20 cellular contexts compared by ENCODE assay signal in genomic region chr5:13215806-13216205, GRCh38.
DNase-seq lines count a peak whose midpoint lies in the region; TF ChIP-seq lines count a peak whose summit lies in the region.
"Had no signal": no experiment of that assay in that cellular context is flagged by ENCODE, and none has a peak within 500 bp of the region (broad histone marks: within the 10 kb centered on the region; RNA-seq: fewer than 3 reads in every experiment).

No MANE protein-coding gene starts in this region.

- H3K27me3 Mint-ChIP-seq in endodermal cell (ENCODE audit: insufficient read depth) = peaks cover 68% of the 10 kb centered on the region
- H3K27me3 Mint-ChIP-seq: B cell; CD4-positive, alpha-beta T cell had no signal

- H3K79me1 ChIP-seq in mesendoderm (ENCODE audit: low read length) = no peaks in the 10 kb centered on the region

- no peak overlapping the region for H3K4me2 ChIP-seq in mesendoderm (ENCODE audit: low read length)
- H3K4me2 ChIP-seq: A549; BLaER1 treated with 17β-estradiol and CSF1 and Interleukin-3, amounts not matched to agents 10 nM and 100 nM had no signal

- CTCF ChIA-PET in HEK293 (lab: Yijun Ruan, JAX) (no interaction called here), HEK293T (lab: Yijun Ruan, JAX) (no interaction called here)

- H3K9me3 ChIP-seq in HEK293 (ENCODE audit: control insufficient read depth, insufficient read depth, low read depth, low read length) (no peaks in the 10 kb centered on the region), endodermal cell (ENCODE audit: control insufficient read depth, low read length) (no peaks in the 10 kb centered on the region), colonic mucosa (no peaks in the 10 kb centered on the region)
- H3K9me3 ChIP-seq: A549; BLaER1 treated with 17β-estradiol and CSF1 and Interleukin-3, amounts not matched to agents 10 nM and 100 nM; Caco-2 had no signal

- TF ChIP-seq CTCF in HEK293 (tag by site-specific recombination; IDR thresholded peaks at IDR 0.05) (no peak), endodermal cell (conservative IDR thresholded peaks at IDR 0.05) (no peak), colonic mucosa (IDR thresholded peaks at IDR 0.05) (no peak)

- H4K8ac ChIP-seq in mesendoderm (ENCODE audit: low read depth, low read length) = no peak overlapping the region

- POLR2A ChIA-PET in HEK293 (lab: Yijun Ruan, JAX) = no interaction called here
- POLR2A ChIA-PET in HEK293T (lab: Yijun Ruan, JAX) = no interaction called here

- H3K18ac ChIP-seq in mesendoderm (ENCODE audit: low read length) = no peak overlapping the region

- H3K9ac ChIP-seq in endodermal cell (ENCODE audit: extremely low read depth, low read length, poor library complexity, severe bottlenecking) = no peak overlapping the region
- no peak overlapping the region for H3K9ac ChIP-seq in mesendoderm (ENCODE audit: low read length)
- no peak overlapping the region for H3K9ac ChIP-seq in colonic mucosa (ENCODE audit: low read depth in 2 of 2, low read length in 2 of 2)
- H3K9ac ChIP-seq: BLaER1 treated with 17β-estradiol and CSF1 and Interleukin-3, amounts not matched to agents 10 nM and 100 nM had no signal

- intact Hi-C loops in colonic mucosa (cut with DNase I) = no loop called here

- H3K4me3 Mint-ChIP-seq in endodermal cell = no peak overlapping the region
- H3K4me3 Mint-ChIP-seq: B cell; CD4-positive, alpha-beta T cell; CD8-positive, alpha-beta T cell had no signal

- no peak overlapping the region for H2AK5ac ChIP-seq in mesendoderm (ENCODE audit: low read length)

- no peak overlapping the region for H4K5ac ChIP-seq in mesendoderm (ENCODE audit: low read length)

- H3K4me3 ChIP-seq in HEK293 (ENCODE audit: low read depth, low read length) (no peak overlapping the region), endodermal cell (ENCODE audit: low read length) (peak overlapping the region; percentile 6), mesendoderm (ENCODE audit: low read length) (no peak overlapping the region), colonic mucosa (no peak overlapping the region)
- H3K4me3 ChIP-seq: A549; BLaER1 treated with 17β-estradiol and CSF1 and Interleukin-3, amounts not matched to agents 10 nM and 100 nM had no signal

- H2BK5ac ChIP-seq in mesendoderm (ENCODE audit: low read length) = no peak overlapping the region

- no peak for TF ChIP-seq RAD21 in Ishikawa (IDR thresholded peaks at IDR 0.05; ENCODE audit: low read depth)

- no peaks in the 10 kb centered on the region for H3K9me3 Mint-ChIP-seq in endodermal cell

- peaks cover 15% of the 10 kb centered on the region for H3K4me1 Mint-ChIP-seq in endodermal cell
- H3K4me1 Mint-ChIP-seq: B cell had no signal

- H3K27me3 ChIP-seq in endodermal cell (ENCODE audit: control insufficient read depth, insufficient read depth, low read length, poor library complexity, severe bottlenecking) (peaks cover 33% of the 10 kb centered on the region), mesendoderm (ENCODE audit: insufficient read depth, low read length, poor library complexity) (no peaks in the 10 kb centered on the region), colonic mucosa (no peaks in the 10 kb centered on the region)
- H3K27me3 ChIP-seq: BLaER1 treated with 17β-estradiol and CSF1 and Interleukin-3, amounts not matched to agents 10 nM and 100 nM had no signal

- H3K27ac Mint-ChIP-seq in endodermal cell = no peak overlapping the region
- H3K27ac Mint-ChIP-seq: B cell; CD4-positive, alpha-beta T cell; CD8-positive, alpha-beta T cell had no signal

- H3K36me3 Mint-ChIP-seq in endodermal cell (ENCODE audit: low read depth) = no peaks in the 10 kb centered on the region
- H3K36me3 Mint-ChIP-seq: CD8-positive, alpha-beta T cell had no signal

- no peak for DNase-seq in endodermal cell
- no peak for DNase-seq in mesendoderm
- no peak for DNase-seq in HEK293T (ENCODE audit: extremely low spot score)
- no peak for DNase-seq in colonic mucosa
- no peak for DNase-seq in SW480 (ENCODE audit: low spot score)
- no peak for DNase-seq in cerebellum (ENCODE audit: low spot score)
- DNase-seq: AML-193; Caco-2; Calu3; CD4-positive, alpha-beta T cell; CD8-positive, alpha-beta T cell; DMS79 treated with DMSO at 0.1 percent for 48 hours; GF-D8 had no signal

- no peak overlapping the region for H3K4ac ChIP-seq in mesendoderm (ENCODE audit: low read depth, low read length)

- H3K27ac ChIP-seq in HEK293 (ENCODE audit: extremely low read depth, low read depth, low read length) (no peak overlapping the region), endodermal cell (ENCODE audit: low read depth, low read length) (no peak overlapping the region), mesendoderm (ENCODE audit: low read depth, low read length) (peak overlapping the region; percentile 48), colonic mucosa (no peak overlapping the region)
- H3K27ac ChIP-seq: 22Rv1; A549; BLaER1 treated with 17β-estradiol and CSF1 and Interleukin-3, amounts not matched to agents 10 nM and 100 nM; C4-2B had no signal

- TF ChIP-seq EP300 in Ishikawa (IDR thresholded peaks at IDR 0.05; ENCODE audit: borderline replicate concordance) = no peak

- H3K23ac ChIP-seq in mesendoderm (ENCODE audit: low read length) = no peak overlapping the region

- H2BK15ac ChIP-seq in mesendoderm (replicated peaks; ENCODE audit: low read depth) = no peak overlapping the region

- no peak overlapping the region for H3K56ac ChIP-seq in mesendoderm (ENCODE audit: low read length)

- H3K36me3 ChIP-seq in HEK293 (ENCODE audit: control insufficient read depth in 2 of 2, insufficient read depth in 1 of 2, low read length in 2 of 2) (no peaks in the 10 kb centered on the region), endodermal cell (ENCODE audit: control insufficient read depth, insufficient read depth, low read length) (no peaks in the 10 kb centered on the region), mesendoderm (ENCODE audit: control insufficient read depth, insufficient read depth, low read length) (no peaks in the 10 kb centered on the region), colonic mucosa (no peaks in the 10 kb centered on the region)
- H3K36me3 ChIP-seq: BLaER1 treated with 17β-estradiol and CSF1 and Interleukin-3, amounts not matched to agents 10 nM and 100 nM had no signal

- H3K4me1 ChIP-seq in HEK293 (ENCODE audit: control insufficient read depth, insufficient read depth, low read length) (no peaks in the 10 kb centered on the region), endodermal cell (ENCODE audit: control insufficient read depth, insufficient read depth, low read length) (peaks cover 10% of the 10 kb centered on the region), mesendoderm (ENCODE audit: control insufficient read depth, low read depth, low read length) (no peaks in the 10 kb centered on the region), colonic mucosa (no peaks in the 10 kb centered on the region)
- H3K4me1 ChIP-seq: A549; BLaER1 treated with 17β-estradiol and CSF1 and Interleukin-3, amounts not matched to agents 10 nM and 100 nM; Caco-2 had no signal

- H3K79me2 ChIP-seq in mesendoderm (ENCODE audit: control insufficient read depth, insufficient read depth, low read length) = no peaks in the 10 kb centered on the region

- no peak overlapping the region for H2BK120ac ChIP-seq in mesendoderm (ENCODE audit: low read depth, low read length)

TF ChIP-seq in Ishikawa, 13 proteins besides CTCF, POLR2A, EP300 and RAD21 (continues in another document):
- TF ChIP-seq YY1 (IDR thresholded peaks at IDR 0.05; ENCODE audit: low read depth) = no peak

TF ChIP-seq in HEK293T, 16 proteins besides CTCF, POLR2A, EP300 and RAD21:
- TF ChIP-seq L3MBTL2 (conservative IDR thresholded peaks at IDR 0.05) = no peak
- no peak for TF ChIP-seq FOXM1 (IDR thresholded peaks at IDR 0.05; ENCODE audit: borderline replicate concordance)
- TF ChIP-seq ARNT (IDR thresholded peaks at IDR 0.05) = no peak
- no peak for TF ChIP-seq PKNOX1 (IDR thresholded peaks at IDR 0.05)
- no peak for TF ChIP-seq NFRKB (IDR thresholded peaks at IDR 0.05)
- no peak for TF ChIP-seq CTBP1 (IDR thresholded peaks at IDR 0.05; ENCODE audit: borderline replicate concordance)
- no peak for TF ChIP-seq BHLHE40 (IDR thresholded peaks at IDR 0.05; ENCODE audit: borderline replicate concordance)
- no peak for TF ChIP-seq FOXK2 (IDR thresholded peaks at IDR 0.05)
- no peak for TF ChIP-seq ZNF384 (IDR thresholded peaks at IDR 0.05)
- TF ChIP-seq LEF1 (IDR thresholded peaks at IDR 0.05; ENCODE audit: borderline replicate concordance) = no peak
- TF ChIP-seq SUZ12 (IDR thresholded peaks at IDR 0.05) = no peak
- no peak for TF ChIP-seq TARDBP (IDR thresholded peaks at IDR 0.05)
TF ChIP-seq in HEK293T: peak in this region for 0.
